25 cellular contexts compared by ENCODE assay signal in genomic region chr2:17375262-17375661, GRCh38.
A peak's percentile ranks its signal among the peaks of the same experiment; 100 is the strongest.
DNase-seq lines count a peak whose midpoint lies in the region; ATAC-seq and TF ChIP-seq lines count a peak whose summit lies in the region.
"Had no signal": no experiment of that assay in that cellular context is flagged by ENCODE, and none has a peak within 500 bp of the region (broad histone marks: within the 10 kb centered on the region; RNA-seq: fewer than 3 reads in every experiment).

No MANE protein-coding gene starts in this region.

- H3K79me2 ChIP-seq in Karpas-422 (ENCODE audit: low read length), result no peaks in the 10 kb centered on the region
- H3K79me2 ChIP-seq in neural progenitor cell (ENCODE audit: low read depth), result no peaks in the 10 kb centered on the region

- 65 to 88% (median 73%) methylated on average over 4 of the region's 4 CpGs for WGBS in heart left ventricle, 4 donors

- H3K4me3 ChIP-seq in Karpas-422 (ENCODE audit: low read length) (no peak overlapping the region), choroid plexus epithelial cell (ENCODE audit: low read depth, low read length) (no peak overlapping the region), neural progenitor cell (no peak overlapping the region), heart left ventricle (no peak overlapping the region)
- H3K4me3 ChIP-seq: adrenal gland, GM12878, HAP-1, Peyer's patch, prostate gland, SK-N-MC, transverse colon had no signal

- H3K4me1 Mint-ChIP-seq in neural progenitor cell, result no peaks in the 10 kb centered on the region
- H3K4me1 Mint-ChIP-seq in T-cell, result no peaks in the 10 kb centered on the region
- H3K4me1 Mint-ChIP-seq: activated B cell treated with CpG ODN at 0.5 μM for 24 hours; CD4-positive, alpha-beta memory T cell; mesothelial cell of epicardium; stimulated activated naive CD8-positive, alpha-beta T cell treated with anti-CD3 and anti-CD28 coated beads, Interleukin-15, amount 100 ng/mL, for 72 hours had no signal

- TF ChIP-seq POLR2A in heart left ventricle (IDR thresholded peaks at IDR 0.05), result no peak

- H3K27me3 Mint-ChIP-seq in neural progenitor cell (ENCODE audit: insufficient read depth, low read depth) (no peaks in the 10 kb centered on the region), T-cell (no peaks in the 10 kb centered on the region)
- H3K27me3 Mint-ChIP-seq: activated CD4-positive, alpha-beta memory T cell treated with anti-CD3 and anti-CD28 coated beads for 36 hours; CD4-positive, alpha-beta memory T cell; natural killer cell treated with Interleukin-12 subunit alpha and Interleukin-12 subunit beta and Interleukin-15 and Interleukin-18, amount 100 ng/mL, for 72 hours; stimulated activated naive CD8-positive, alpha-beta T cell treated with anti-CD3 and anti-CD28 coated beads, Interleukin-15, amount 100 ng/mL, for 72 hours had no signal

- intact Hi-C loops in heart left ventricle (cut with DNase I), result no loop called here

- H3K9me3 Mint-ChIP-seq in neural progenitor cell (peaks cover 4% of the 10 kb centered on the region), T-cell (peaks cover 8 to 15% (median 9%) of the 10 kb centered on the region in 3 donors)
- H3K9me3 Mint-ChIP-seq: activated B cell treated with CpG ODN at 0.5 μM for 24 hours had no signal

- POLR2A ChIA-PET in T-cell (lab: Charles Lee), result no interaction called here

- peak; percentile 40 for DNase-seq in Karpas-422
- peak; percentile 2 for DNase-seq in choroid plexus epithelial cell (ENCODE audit: low read depth)
- DNase-seq in neural progenitor cell (ENCODE audit: low spot score), result no peak
- no peak for DNase-seq in T-cell
- DNase-seq in heart left ventricle, result no peak
- DNase-seq: activated B cell treated with CpG ODN at 0.5 μM for 24 hours; activated CD4-positive, alpha-beta memory T cell treated with anti-CD3 and anti-CD28 coated beads for 36 hours; activated gamma-delta T cell treated with Interleukin-2 at 50 U/mL for 16 hours; adrenal gland; CD4-positive, alpha-beta memory T cell; DMS153; NCI-H146; NCI-H2227 treated with DMSO at 0.1 percent for 48 hours; Peyer's patch; stimulated activated CD4-positive, alpha-beta T cell treated with anti-CD3 and anti-CD28 coated beads, Interleukin-4, amount 100 ng/mL, for 24 hours; stimulated activated naive CD8-positive, alpha-beta T cell treated with anti-CD3 and anti-CD28 coated beads, Interleukin-15, amount 100 ng/mL, for 72 hours; transverse colon had no signal

- peaks cover 5% of the 10 kb centered on the region for H3K4me1 ChIP-seq in Karpas-422 (ENCODE audit: low read length)
- H3K4me1 ChIP-seq in neural progenitor cell, result no peaks in the 10 kb centered on the region
- no peaks in the 10 kb centered on the region for H3K4me1 ChIP-seq in heart left ventricle
- H3K4me1 ChIP-seq: adrenal gland, HAP-1, Peyer's patch, prostate gland, transverse colon had no signal

- peak; percentile 44 for ATAC-seq in GM18867 (IDR thresholded peaks at IDR 0.05; ENCODE audit: unreplicated experiment)
- no peak for ATAC-seq in T-cell (replicated peaks in 1 of 4)
- ATAC-seq in GM18861 (IDR thresholded peaks at IDR 0.05; ENCODE audit: unreplicated experiment), result no peak
- no peak for ATAC-seq in heart left ventricle
- ATAC-seq: GM12878; natural killer cell treated with Interleukin-12 subunit alpha and Interleukin-12 subunit beta and Interleukin-15 and Interleukin-18, amount 100 ng/mL, for 72 hours; stimulated activated naive CD8-positive, alpha-beta T cell treated with anti-CD3 and anti-CD28 coated beads, Interleukin-15, amount 100 ng/mL, for 72 hours had no signal

- H3K9me2 ChIP-seq in Karpas-422 (replicated peaks; ENCODE audit: insufficient read depth, low read length), result no peaks in the 10 kb centered on the region; the same call in 1 of the 2 replicates

- H3K27ac Mint-ChIP-seq in neural progenitor cell (no peak overlapping the region), T-cell (no peak overlapping the region)
- H3K27ac Mint-ChIP-seq: activated B cell treated with CpG ODN at 0.5 μM for 24 hours; activated CD4-positive, alpha-beta memory T cell treated with anti-CD3 and anti-CD28 coated beads for 36 hours; CD4-positive, alpha-beta memory T cell; mesothelial cell of epicardium; natural killer cell treated with Interleukin-12 subunit alpha and Interleukin-12 subunit beta and Interleukin-15 and Interleukin-18, amount 100 ng/mL, for 72 hours; stimulated activated naive CD8-positive, alpha-beta T cell treated with anti-CD3 and anti-CD28 coated beads, Interleukin-15, amount 100 ng/mL, for 72 hours had no signal

- TF ChIP-seq CTCF in choroid plexus epithelial cell (conservative IDR thresholded peaks at IDR 0.05; ENCODE audit: low read depth, low read length), result no peak
- no peak for TF ChIP-seq CTCF in neural progenitor cell (IDR thresholded peaks at IDR 0.05)
- TF ChIP-seq CTCF in heart left ventricle (IDR thresholded peaks at IDR 0.05), result no peak

- H3K4me2 ChIP-seq in Karpas-422 (ENCODE audit: low read depth, low read length, poor library complexity, severe bottlenecking) (no peak overlapping the region), neural progenitor cell (no peak overlapping the region)

- H3K4me3 Mint-ChIP-seq in neural progenitor cell (no peak overlapping the region), T-cell (no peak overlapping the region)
- H3K4me3 Mint-ChIP-seq: activated B cell treated with CpG ODN at 0.5 μM for 24 hours; activated CD4-positive, alpha-beta memory T cell treated with anti-CD3 and anti-CD28 coated beads for 36 hours; CD4-positive, alpha-beta memory T cell; mesothelial cell of epicardium; natural killer cell treated with Interleukin-12 subunit alpha and Interleukin-12 subunit beta and Interleukin-15 and Interleukin-18, amount 100 ng/mL, for 72 hours; stimulated activated naive CD8-positive, alpha-beta T cell treated with anti-CD3 and anti-CD28 coated beads, Interleukin-15, amount 100 ng/mL, for 72 hours had no signal

- H3K36me3 Mint-ChIP-seq in neural progenitor cell (no peaks in the 10 kb centered on the region), T-cell (no peaks in the 10 kb centered on the region)
- H3K36me3 Mint-ChIP-seq: activated CD4-positive, alpha-beta memory T cell treated with anti-CD3 and anti-CD28 coated beads for 36 hours; CD4-positive, alpha-beta memory T cell; mesothelial cell of epicardium; natural killer cell treated with Interleukin-12 subunit alpha and Interleukin-12 subunit beta and Interleukin-15 and Interleukin-18, amount 100 ng/mL, for 72 hours had no signal

- no peak overlapping the region for H3K9ac ChIP-seq in Karpas-422 (ENCODE audit: low read length)
- H3K9ac ChIP-seq in neural progenitor cell, result no peak overlapping the region

- H3K27me3 ChIP-seq in Karpas-422 (ENCODE audit: low read length), result no peaks in the 10 kb centered on the region
- H3K27me3 ChIP-seq in neural progenitor cell, result no peaks in the 10 kb centered on the region
- no peaks in the 10 kb centered on the region for H3K27me3 ChIP-seq in heart left ventricle
- H3K27me3 ChIP-seq: adrenal gland, Peyer's patch, transverse colon had no signal

- H3K27ac ChIP-seq in Karpas-422 (ENCODE audit: low read length) (no peak overlapping the region), neural progenitor cell (no peak overlapping the region), heart left ventricle (no peak overlapping the region)
- H3K27ac ChIP-seq: adrenal gland, Peyer's patch, prostate gland, SK-N-MC, transverse colon had no signal

- no peak overlapping the region for H2AFZ ChIP-seq in Karpas-422 (ENCODE audit: low read length)
- peak overlapping the region; percentile 9 for H2AFZ ChIP-seq in neural progenitor cell (replicated peaks)

- H4K20me1 ChIP-seq in Karpas-422 (ENCODE audit: insufficient read depth, low read depth, low read length), result no peaks in the 10 kb centered on the region
- no peaks in the 10 kb centered on the region for H4K20me1 ChIP-seq in neural progenitor cell (ENCODE audit: low read depth)

- H3K36me3 ChIP-seq in Karpas-422 (ENCODE audit: insufficient read depth, low read length), result no peaks in the 10 kb centered on the region
- no peaks in the 10 kb centered on the region for H3K36me3 ChIP-seq in neural progenitor cell
- no peaks in the 10 kb centered on the region for H3K36me3 ChIP-seq in heart left ventricle
- H3K36me3 ChIP-seq: adrenal gland, HAP-1, Peyer's patch, prostate gland, transverse colon had no signal

- H3F3A ChIP-seq in neural progenitor cell (ENCODE audit: low read depth), result no peaks in the 10 kb centered on the region

- CTCF ChIA-PET in T-cell (lab: Charles Lee), result no interaction called here

- H3K9me3 ChIP-seq in Karpas-422 (ENCODE audit: low read length) (no peaks in the 10 kb centered on the region), neural progenitor cell (ENCODE audit: low read depth) (no peaks in the 10 kb centered on the region), heart left ventricle (peaks cover 0 to 2% (median 0%) of the 10 kb centered on the region in 12 donors)
- H3K9me3 ChIP-seq: adrenal gland, HAP-1, Peyer's patch, prostate gland, transverse colon had no signal

Comparison
In these comparisons a context has a peak if more than half of its experiments do, and no peak if none do; other contexts are left out.
1. DNase-seq: peak in Karpas-422 (single experiment) and choroid plexus epithelial cell (single experiment); none in neural progenitor cell (single experiment), T-cell (0 of 34) and heart left ventricle (0 of 5).